9 cellular contexts compared by ENCODE assay signal in the genomic region with DNA sequence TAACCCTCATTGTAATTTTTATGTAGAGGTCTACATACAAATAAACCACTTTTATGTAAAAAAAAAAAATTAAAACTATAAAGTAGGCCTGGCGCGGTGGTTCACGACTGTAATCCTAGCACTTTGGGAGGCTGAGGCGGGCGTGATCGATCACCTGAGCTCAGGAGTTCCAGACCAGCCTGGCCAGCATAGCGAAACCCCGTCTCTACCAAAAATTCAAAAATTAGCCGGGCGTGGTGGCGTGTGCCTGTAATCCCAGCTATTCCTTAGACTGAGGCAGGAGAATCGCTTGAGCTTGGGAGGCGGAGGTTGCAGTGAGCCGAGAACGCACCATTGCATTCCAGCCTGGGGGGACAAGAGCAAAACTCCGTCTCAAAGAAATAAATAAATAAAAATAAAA. TPM values are rescaled to one million over a fixed set of nuclear protein-coding genes. Genes with fewer than 3 reads are reported as not detected.
DNase-seq lines count a peak whose midpoint lies in the region; ATAC-seq, FAIRE-seq and TF ChIP-seq lines count a peak whose summit lies in the region.
"Had no signal": no experiment of that assay in that cellular context is flagged by ENCODE, and none has a peak within 500 bp of the region (broad histone marks: within the 10 kb centered on the region; RNA-seq: fewer than 3 reads in every experiment).

No MANE protein-coding gene starts in this region.

- ATAC-seq in activated CD8-positive, alpha-beta memory T cell treated with anti-CD3 and anti-CD28 coated beads, Interleukin-2, amount 10 ng/mL, durations not matched to agents 7 days and 5 days = no peak

- H3K4me1 ChIP-seq in adipocyte (ENCODE audit: control insufficient read depth, insufficient read depth, low read length) (peaks cover 46% of the 10 kb centered on the region), kidney (ENCODE audit: control insufficient read depth in 1 of 2, insufficient read depth in 1 of 2, low read depth in 1 of 2, low read length in 2 of 2) (peaks cover 7 to 9% of the 10 kb centered on the region in 2 donors)

- no peaks in the 10 kb centered on the region for H3K27me3 ChIP-seq in adipocyte (replicated peaks; ENCODE audit: control insufficient read depth, insufficient read depth, low read length)

- H3K4me3 ChIP-seq in adipocyte (ENCODE audit: low read length) = peak overlapping the region; percentile 88
- peak overlapping the region; percentile 36 to 92 for H3K4me3 ChIP-seq in kidney (ENCODE audit: low read length in 2 of 2)

- no peaks in the 10 kb centered on the region for H3K9me3 Mint-ChIP-seq in activated CD8-positive, alpha-beta memory T cell treated with anti-CD3 and anti-CD28 coated beads, Interleukin-2, amount 10 ng/mL, durations not matched to agents 7 days and 5 days (ENCODE audit: low read depth)

- H3K4me1 Mint-ChIP-seq in activated CD8-positive, alpha-beta memory T cell treated with anti-CD3 and anti-CD28 coated beads, Interleukin-2, amount 10 ng/mL, durations not matched to agents 7 days and 5 days = peaks cover 63% of the 10 kb centered on the region

- no peak overlapping the region for H3K27ac ChIP-seq in kidney (ENCODE audit: low read depth in 2 of 2, low read length in 2 of 2)
- H3K27ac ChIP-seq in temporal lobe (ENCODE audit: low read depth, low read length) = peak overlapping the region; percentile 94

- H3K36me3 ChIP-seq in adipocyte (ENCODE audit: control insufficient read depth, insufficient read depth, low read length, severe bottlenecking) = peaks cover 11% of the 10 kb centered on the region
- H3K36me3 ChIP-seq in kidney (ENCODE audit: control insufficient read depth in 1 of 2, insufficient read depth in 2 of 2, low read length in 2 of 2) = no peaks in the 10 kb centered on the region

- DNase-seq in activated CD8-positive, alpha-beta memory T cell treated with anti-CD3 and anti-CD28 coated beads, Interleukin-2, amount 10 ng/mL, durations not matched to agents 7 days and 5 days = no peak
- no peak for DNase-seq in activated CD8-positive, alpha-beta memory T cell treated with anti-CD3 and anti-CD28 coated beads, Interleukin-2, amount 50 U/mL, for 48 hours
- DNase-seq in adipocyte (ENCODE audit: low read depth) (no peak), kidney (no peak), NCI-H526 treated with DMSO at 0.1 percent for 48 hours (lab: John Stamatoyannopoulos, UW) (no peak), iPS-NIHi7 (ENCODE audit: extremely low spot score) (no peak)
- no peak for DNase-seq in stimulated activated CD4-positive, alpha-beta T cell treated with anti-CD3 and anti-CD28 coated beads, Interleukin-2, amount 100 ng/mL, for 24 hours

- H3K27ac Mint-ChIP-seq in activated CD8-positive, alpha-beta memory T cell treated with anti-CD3 and anti-CD28 coated beads, Interleukin-2, amount 10 ng/mL, durations not matched to agents 7 days and 5 days = no peak overlapping the region

- H3K4me3 Mint-ChIP-seq in activated CD8-positive, alpha-beta memory T cell treated with anti-CD3 and anti-CD28 coated beads, Interleukin-2, amount 10 ng/mL, durations not matched to agents 7 days and 5 days = peak overlapping the region; percentile 93

- FAIRE-seq in kidney (lab: Jason Lieb, UNC) = no peak

- peaks cover 24% of the 10 kb centered on the region for H3K36me3 Mint-ChIP-seq in activated CD8-positive, alpha-beta memory T cell treated with anti-CD3 and anti-CD28 coated beads, Interleukin-2, amount 10 ng/mL, durations not matched to agents 7 days and 5 days

- H3K9me3 ChIP-seq in adipocyte (ENCODE audit: control insufficient read depth, low read length) (no peaks in the 10 kb centered on the region), kidney (ENCODE audit: control insufficient read depth in 1 of 2, low read length in 2 of 2) (no peaks in the 10 kb centered on the region)

- H3K27me3 Mint-ChIP-seq in activated CD8-positive, alpha-beta memory T cell treated with anti-CD3 and anti-CD28 coated beads, Interleukin-2, amount 10 ng/mL, durations not matched to agents 7 days and 5 days = no peaks in the 10 kb centered on the region

- intact Hi-C loops in kidney (cut with DNase I) = no loop called here

- peak overlapping the region; percentile 89 for H3K9ac ChIP-seq in adipocyte (ENCODE audit: low read length)
- no peak overlapping the region for H3K9ac ChIP-seq in kidney (ENCODE audit: low read length in 2 of 2)

- CTCF ChIA-PET in activated CD8-positive, alpha-beta memory T cell treated with anti-CD3 and anti-CD28 coated beads, Interleukin-2, amount 10 ng/mL, durations not matched to agents 7 days and 5 days (lab: Charles Lee) = interaction anchor here (2.8 to 5.1 kb wide), 2 partner anchors 10 to 29 kb away, joined by 17 to 44 read pairs; a partner anchor contains a TSS

- no peak for TF ChIP-seq CTCF in kidney (IDR thresholded peaks at IDR 0.05; ENCODE audit: borderline replicate concordance, extremely low read depth, insufficient read depth)

RNA-seq across cellular contexts. Expression of a gene that starts 0.8 kb away (rescaled TPM):
- 10 to 100 TPM; 28.2 to 55.2 TPM for total RNA-seq in activated CD8-positive, alpha-beta memory T cell treated with anti-CD3 and anti-CD28 coated beads, Interleukin-2, amount 10 ng/mL, durations not matched to agents 7 days and 5 days
- total RNA-seq in kidney (22.6 TPM), temporal lobe (36.6 TPM)
- 6.7 TPM for polyA plus RNA-seq in kidney (ENCODE audit: insufficient read depth, low read depth, low replicate concordance)

RNA-seq across cellular contexts. Expression of a gene that starts 4.6 kb away (rescaled TPM):
- total RNA-seq in activated CD8-positive, alpha-beta memory T cell treated with anti-CD3 and anti-CD28 coated beads, Interleukin-2, amount 10 ng/mL, durations not matched to agents 7 days and 5 days = 100 to 1,000 TPM; 166 to 249 TPM
- 92.9 TPM for total RNA-seq in kidney
- 383 TPM for polyA plus RNA-seq in kidney (ENCODE audit: insufficient read depth, low read depth, low replicate concordance)
- total RNA-seq in temporal lobe = 38.1 TPM

RNA-seq across cellular contexts. Expression of a gene that starts 4.8 kb away (rescaled TPM):
- not detected for total RNA-seq in activated CD8-positive, alpha-beta memory T cell treated with anti-CD3 and anti-CD28 coated beads, Interleukin-2, amount 10 ng/mL, durations not matched to agents 7 days and 5 days
- total RNA-seq in kidney = not detected
- not detected for polyA plus RNA-seq in kidney (ENCODE audit: insufficient read depth, low read depth, low replicate concordance)
- not detected for total RNA-seq in temporal lobe
- total RNA-seq: left lobe of liver had no signal

RNA-seq across cellular contexts. Expression of a gene that starts 28.6 kb away (rescaled TPM):
- total RNA-seq in activated CD8-positive, alpha-beta memory T cell treated with anti-CD3 and anti-CD28 coated beads, Interleukin-2, amount 10 ng/mL, durations not matched to agents 7 days and 5 days = 100 to 1,000 TPM; 126 to 128 TPM
- total RNA-seq in kidney (37.5 TPM), temporal lobe (8.4 TPM)
- polyA plus RNA-seq in kidney (ENCODE audit: insufficient read depth, low read depth, low replicate concordance) = 22.5 TPM
